14 cellular contexts compared by ENCODE assay signal in the genomic region with DNA sequence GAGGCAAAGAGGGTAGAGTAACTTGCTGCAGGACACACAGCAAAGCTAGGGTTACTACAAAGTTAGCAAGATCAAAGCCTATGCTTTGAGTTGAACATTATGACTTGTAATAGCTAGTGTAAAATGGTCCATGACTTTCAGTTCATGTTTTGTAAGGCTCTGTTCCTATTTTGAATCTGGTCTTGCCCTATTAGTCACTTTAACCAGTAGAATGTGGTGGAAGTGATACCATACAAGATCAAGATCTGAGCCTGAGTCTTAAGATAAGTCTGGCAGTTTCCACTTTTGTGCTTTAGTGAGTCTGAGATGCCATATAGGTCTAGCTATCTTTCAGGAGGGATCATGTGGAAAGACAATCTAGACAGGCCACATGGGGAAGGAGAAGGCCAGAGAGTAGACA.
DNase-seq lines count a peak whose midpoint lies in the region; ATAC-seq, FAIRE-seq and TF ChIP-seq lines count a peak whose summit lies in the region.
"Had no signal": no experiment of that assay in that cellular context is flagged by ENCODE, and none has a peak within 500 bp of the region (broad histone marks: within the 10 kb centered on the region; RNA-seq: fewer than 3 reads in every experiment).

No MANE protein-coding gene starts in this region.

- no peak for FAIRE-seq in RCC 7860 (lab: Jason Lieb, UNC)

- in situ Hi-C loops in gastrocnemius medialis (cut with MboI; ENCODE audit: low sequenced_read_pairs in 4 of 4), result no loop called here

- H3K36me3 Mint-ChIP-seq in activated T-helper 1 cell treated with anti-CD3 and anti-CD28 coated beads, Interleukin-12 subunit alpha, Interleukin-12 subunit beta, Interleukin-2, Interleukin-4 antibody, amounts not matched to agents 30 ng/mL and 10 ng/mL and 1 ng/mL, durations not matched to agents 14 hours and 24 hours and 36 hours (ENCODE audit: low read depth), result no peaks in the 10 kb centered on the region
- no peaks in the 10 kb centered on the region for H3K36me3 Mint-ChIP-seq in activated CD4-positive, alpha-beta T cell treated with anti-CD3 and anti-CD28 coated beads for 36 hours (ENCODE audit: low read depth)
- H3K36me3 Mint-ChIP-seq: immature natural killer cell had no signal

- CTCF ChIA-PET in activated CD4-positive, alpha-beta T cell treated with anti-CD3 and anti-CD28 coated beads for 36 hours (lab: Charles Lee), result no interaction called here

- no peaks in the 10 kb centered on the region for H3K9me3 ChIP-seq in gastrocnemius medialis

- no peak for TF ChIP-seq CTCF in gastrocnemius medialis (IDR thresholded peaks at IDR 0.05 in 4 of 5, conservative IDR thresholded peaks at IDR 0.05 in 1 of 5)

- no peak overlapping the region for H3K4me3 Mint-ChIP-seq in activated T-helper 1 cell treated with anti-CD3 and anti-CD28 coated beads, Interleukin-12 subunit alpha, Interleukin-12 subunit beta, Interleukin-2, Interleukin-4 antibody, amounts not matched to agents 30 ng/mL and 10 ng/mL and 1 ng/mL, durations not matched to agents 14 hours and 24 hours and 36 hours
- no peak overlapping the region for H3K4me3 Mint-ChIP-seq in activated CD4-positive, alpha-beta T cell treated with anti-CD3 and anti-CD28 coated beads for 36 hours
- H3K4me3 Mint-ChIP-seq: immature natural killer cell had no signal

- peak; percentile 98 for ATAC-seq in GM19463 (IDR thresholded peaks at IDR 0.05; ENCODE audit: unreplicated experiment)
- ATAC-seq in HG02973 (IDR thresholded peaks at IDR 0.05; ENCODE audit: unreplicated experiment), result peak; percentile 99
- ATAC-seq in gastrocnemius medialis, result no peak
- no peak for ATAC-seq in activated CD4-positive, alpha-beta T cell treated with anti-CD3 and anti-CD28 coated beads for 36 hours

- DNase-seq in CMK (ENCODE audit: low read depth) (peak; percentile 74), NAMALWA (ENCODE audit: low spot score) (peak; percentile 4), RCC 7860 (ENCODE audit: low spot score) (no peak), gastrocnemius medialis (no peak)
- no peak for DNase-seq in activated T-helper 1 cell treated with anti-CD3 and anti-CD28 coated beads, Interleukin-12 subunit alpha, Interleukin-12 subunit beta, Interleukin-2, Interleukin-4 antibody, amounts not matched to agents 30 ng/mL and 10 ng/mL and 1 ng/mL, durations not matched to agents 14 hours and 24 hours and 36 hours (ENCODE audit: low spot score)
- DNase-seq in activated CD4-positive, alpha-beta T cell treated with anti-CD3 and anti-CD28 coated beads for 36 hours, result no peak
- DNase-seq: activated CD4-positive, alpha-beta T cell treated with anti-CD3 and anti-CD28 coated beads, Interleukin-2, amount 50 U/mL, for 4 hours; EL; immature natural killer cell; NCI-H1092 treated with DMSO at 0.1 percent for 48 hours; RPMI8226; stimulated activated CD4-positive, alpha-beta T cell treated with anti-CD3 and anti-CD28 coated beads, Interleukin-1b, Interleukin-23, amount 100 ng/mL, for 48 hours had no signal

- H3K4me1 ChIP-seq in gastrocnemius medialis, result no peaks in the 10 kb centered on the region

- intact Hi-C loops in gastrocnemius medialis (cut with DNase I; ENCODE audit: low total_unique reads), result no loop called here
- intact Hi-C loops in activated T-helper 1 cell treated with anti-CD3 and anti-CD28 coated beads, Interleukin-12 subunit alpha, Interleukin-12 subunit beta, Interleukin-2, Interleukin-4 antibody, amounts not matched to agents 30 ng/mL and 10 ng/mL and 1 ng/mL, durations not matched to agents 14 hours and 24 hours and 36 hours (cut with micrococcal nuclease), result no loop called here
- intact Hi-C loops in activated CD4-positive, alpha-beta T cell treated with anti-CD3 and anti-CD28 coated beads for 36 hours (cut with DNase I, micrococcal nuclease), result no loop called here

- H3K27ac ChIP-seq in gastrocnemius medialis, result no peak overlapping the region

- H3K27me3 Mint-ChIP-seq in activated T-helper 1 cell treated with anti-CD3 and anti-CD28 coated beads, Interleukin-12 subunit alpha, Interleukin-12 subunit beta, Interleukin-2, Interleukin-4 antibody, amounts not matched to agents 30 ng/mL and 10 ng/mL and 1 ng/mL, durations not matched to agents 14 hours and 24 hours and 36 hours (ENCODE audit: insufficient read depth), result no peaks in the 10 kb centered on the region
- no peaks in the 10 kb centered on the region for H3K27me3 Mint-ChIP-seq in activated CD4-positive, alpha-beta T cell treated with anti-CD3 and anti-CD28 coated beads for 36 hours

- H3K4me1 Mint-ChIP-seq in activated T-helper 1 cell treated with anti-CD3 and anti-CD28 coated beads, Interleukin-12 subunit alpha, Interleukin-12 subunit beta, Interleukin-2, Interleukin-4 antibody, amounts not matched to agents 30 ng/mL and 10 ng/mL and 1 ng/mL, durations not matched to agents 14 hours and 24 hours and 36 hours (ENCODE audit: low read depth), result no peaks in the 10 kb centered on the region
- H3K4me1 Mint-ChIP-seq in activated CD4-positive, alpha-beta T cell treated with anti-CD3 and anti-CD28 coated beads for 36 hours, result no peaks in the 10 kb centered on the region
- H3K4me1 Mint-ChIP-seq: immature natural killer cell had no signal

- POLR2A ChIA-PET in activated CD4-positive, alpha-beta T cell treated with anti-CD3 and anti-CD28 coated beads for 36 hours (lab: Charles Lee), result no interaction called here

- no peaks in the 10 kb centered on the region for H3K27me3 ChIP-seq in gastrocnemius medialis

- H3K36me3 ChIP-seq in gastrocnemius medialis, result no peaks in the 10 kb centered on the region

- no peaks in the 10 kb centered on the region for H3K9me3 Mint-ChIP-seq in activated T-helper 1 cell treated with anti-CD3 and anti-CD28 coated beads, Interleukin-12 subunit alpha, Interleukin-12 subunit beta, Interleukin-2, Interleukin-4 antibody, amounts not matched to agents 30 ng/mL and 10 ng/mL and 1 ng/mL, durations not matched to agents 14 hours and 24 hours and 36 hours
- H3K9me3 Mint-ChIP-seq in activated CD4-positive, alpha-beta T cell treated with anti-CD3 and anti-CD28 coated beads for 36 hours (ENCODE audit: low read depth), result peaks cover 3% of the 10 kb centered on the region

- no peak for TF ChIP-seq POLR2A in gastrocnemius medialis (IDR thresholded peaks at IDR 0.05)

- no peak overlapping the region for H3K27ac Mint-ChIP-seq in activated T-helper 1 cell treated with anti-CD3 and anti-CD28 coated beads, Interleukin-12 subunit alpha, Interleukin-12 subunit beta, Interleukin-2, Interleukin-4 antibody, amounts not matched to agents 30 ng/mL and 10 ng/mL and 1 ng/mL, durations not matched to agents 14 hours and 24 hours and 36 hours
- no peak overlapping the region for H3K27ac Mint-ChIP-seq in activated CD4-positive, alpha-beta T cell treated with anti-CD3 and anti-CD28 coated beads for 36 hours
- H3K27ac Mint-ChIP-seq: immature natural killer cell had no signal

- H3K4me3 ChIP-seq in gastrocnemius medialis, result no peak overlapping the region

Comparison
In these comparisons a context has a peak if more than half of its experiments do, and no peak if none do; other contexts are left out.
1. DNase-seq: peak in CMK (single experiment) and NAMALWA (single experiment); none in RCC 7860 (single experiment), gastrocnemius medialis (0 of 2), activated T-helper 1 cell treated with anti-CD3 and anti-CD28 coated beads, Interleukin-12 subunit alpha, Interleukin-12 subunit beta, Interleukin-2, Interleukin-4 antibody, amounts not matched to agents 30 ng/mL and 10 ng/mL and 1 ng/mL, durations not matched to agents 14 hours and 24 hours and 36 hours (single experiment) and activated CD4-positive, alpha-beta T cell treated with anti-CD3 and anti-CD28 coated beads for 36 hours (single experiment).
2. ATAC-seq: peak in GM19463 (single experiment) and HG02973 (single experiment); none in gastrocnemius medialis (0 of 2) and activated CD4-positive, alpha-beta T cell treated with anti-CD3 and anti-CD28 coated beads for 36 hours (single experiment).